ENCODE assay signal across 8 cellular contexts in the genomic region with DNA sequence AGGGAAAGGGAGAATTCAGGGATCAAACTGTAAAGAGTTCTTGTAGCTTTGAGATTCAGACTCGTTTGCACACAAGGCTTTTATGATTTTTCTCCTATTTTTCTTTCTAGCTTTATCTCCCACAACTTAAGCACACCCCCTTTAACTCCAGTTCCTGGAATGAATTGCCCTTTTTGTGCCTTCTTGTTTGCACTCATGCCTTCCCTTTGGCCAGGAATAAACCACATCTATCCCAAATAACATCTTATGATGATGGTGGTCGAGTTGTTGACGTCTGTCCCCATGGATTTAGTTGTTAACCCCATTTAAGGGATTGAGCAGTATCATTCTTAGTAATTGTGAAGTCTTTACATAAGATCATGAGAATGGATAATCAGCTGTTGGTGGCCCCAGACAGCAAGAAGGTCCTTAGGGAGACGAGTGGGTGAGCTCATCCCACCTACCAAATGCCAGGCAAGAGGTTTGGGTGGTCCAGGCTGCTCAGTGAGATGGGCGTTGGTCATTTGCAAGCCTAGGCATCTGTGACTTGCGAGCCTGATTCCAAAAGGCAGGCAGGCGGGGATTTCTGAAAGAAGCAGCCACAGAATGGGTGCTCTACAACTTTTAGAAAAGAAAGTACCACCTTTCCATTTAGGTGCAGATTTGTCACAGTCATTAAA. TPM values are rescaled to one million over a fixed set of nuclear protein-coding genes. Genes with fewer than 3 reads are reported as not detected.
DNase-seq lines count a peak whose midpoint lies in the region; ATAC-seq, FAIRE-seq and TF ChIP-seq lines count a peak whose summit lies in the region.

No MANE protein-coding gene starts in this region.

- intact Hi-C loops in kidney (cut with DNase I) = no loop called here

- FAIRE-seq in kidney (lab: Jason Lieb, UNC) = no peak

- peaks cover 40% of the 10 kb centered on the region for H3K4me1 Mint-ChIP-seq in T-helper 2 cell treated with Interferon-gamma antibody and Interleukin-4, amounts not matched to agents 5 μg/mL and 100 μg/mL, for 36 hours (ENCODE audit: low read depth)

- H3K4me3 ChIP-seq in kidney (ENCODE audit: low read length in 2 of 2) (peak overlapping the region; percentile 52 to 78), thoracic aorta (peak overlapping the region; percentile 94)

- H3K36me3 ChIP-seq in kidney (ENCODE audit: control insufficient read depth in 1 of 2, insufficient read depth in 2 of 2, low read length in 2 of 2) = peaks cover 3% of the 10 kb centered on the region in 2 donors
- no peaks in the 10 kb centered on the region for H3K36me3 ChIP-seq in thoracic aorta

- no peaks in the 10 kb centered on the region for H3K27me3 Mint-ChIP-seq in T-helper 2 cell treated with Interferon-gamma antibody and Interleukin-4, amounts not matched to agents 5 μg/mL and 100 μg/mL, for 36 hours (ENCODE audit: low read depth)

- H3K27ac ChIP-seq in kidney (ENCODE audit: low read depth in 2 of 2, low read length in 2 of 2) (peak overlapping the region in 1 of 2 donors; percentile 8), thoracic aorta (peak overlapping the region; percentile 97 to 99)

- H3K4me1 ChIP-seq in kidney (ENCODE audit: control insufficient read depth in 1 of 2, insufficient read depth in 1 of 2, low read depth in 1 of 2, low read length in 2 of 2) (peaks cover 14 to 20% of the 10 kb centered on the region in 2 donors), thoracic aorta (ENCODE audit: control insufficient read depth in 1 of 2, low read depth in 2 of 2) (peaks cover 25 to 50% of the 10 kb centered on the region in 2 donors)

- no peaks in the 10 kb centered on the region for H3K9me3 ChIP-seq in kidney (ENCODE audit: control insufficient read depth in 1 of 2, low read length in 2 of 2)
- H3K9me3 ChIP-seq in thoracic aorta = no peaks in the 10 kb centered on the region

- no peaks in the 10 kb centered on the region for H3K9me3 Mint-ChIP-seq in T-helper 2 cell treated with Interferon-gamma antibody and Interleukin-4, amounts not matched to agents 5 μg/mL and 100 μg/mL, for 36 hours
- no peaks in the 10 kb centered on the region for H3K9me3 Mint-ChIP-seq in activated naive CD4-positive, alpha-beta T cell treated with anti-CD3 and anti-CD28 coated beads, Interleukin-2, amount 50 U/mL, for 72 hours

- peak overlapping the region; percentile 83 for H3K4me3 Mint-ChIP-seq in T-helper 2 cell treated with Interferon-gamma antibody and Interleukin-4, amounts not matched to agents 5 μg/mL and 100 μg/mL, for 36 hours

- no peak overlapping the region for H3K27ac Mint-ChIP-seq in T-helper 2 cell treated with Interferon-gamma antibody and Interleukin-4, amounts not matched to agents 5 μg/mL and 100 μg/mL, for 36 hours
- peak overlapping the region; percentile 53 to 77 for H3K27ac Mint-ChIP-seq in activated naive CD4-positive, alpha-beta T cell treated with anti-CD3 and anti-CD28 coated beads, Interleukin-2, amount 50 U/mL, for 72 hours

- no peak for TF ChIP-seq CTCF in kidney (IDR thresholded peaks at IDR 0.05; ENCODE audit: borderline replicate concordance, extremely low read depth, insufficient read depth)
- TF ChIP-seq CTCF in thoracic aorta (IDR thresholded peaks at IDR 0.05) = no peak

- no peak for ATAC-seq in activated naive CD4-positive, alpha-beta T cell treated with anti-CD3 and anti-CD28 coated beads, Interleukin-2, amount 50 U/mL, for 72 hours
- no peak for ATAC-seq in thoracic aorta (ENCODE audit: insufficient number of reproducible peaks, low FRiP score, low read depth)

- peak overlapping the region; percentile 17 to 75 for H3K9ac ChIP-seq in kidney (ENCODE audit: low read length in 2 of 2)

- H3K27me3 ChIP-seq in thoracic aorta (replicated peaks; ENCODE audit: insufficient read depth) = no peaks in the 10 kb centered on the region

- H3K36me3 Mint-ChIP-seq in T-helper 2 cell treated with Interferon-gamma antibody and Interleukin-4, amounts not matched to agents 5 μg/mL and 100 μg/mL, for 36 hours (ENCODE audit: low read depth) = peaks cover 29% of the 10 kb centered on the region
- H3K36me3 Mint-ChIP-seq in activated naive CD4-positive, alpha-beta T cell treated with anti-CD3 and anti-CD28 coated beads, Interleukin-2, amount 50 U/mL, for 72 hours = peaks cover 28 to 35% of the 10 kb centered on the region in 2 donors

- no peak for DNase-seq in T-helper 2 cell treated with Interferon-gamma antibody and Interleukin-4, amounts not matched to agents 5 μg/mL and 100 μg/mL, for 36 hours (ENCODE audit: low spot score)
- DNase-seq in T-helper 2 cell (no peak), kidney (no peak), thoracic aorta (ENCODE audit: low spot score) (no peak), iPS-NIHi7 (ENCODE audit: extremely low spot score) (no peak), HCEC 1CT (no peak)
- DNase-seq in activated naive CD4-positive, alpha-beta T cell treated with anti-CD3 and anti-CD28 coated beads, Interleukin-2, amount 50 U/mL, for 72 hours (ENCODE audit: low spot score in 2 of 2) = no peak
- no peak for DNase-seq in stimulated activated CD4-positive, alpha-beta T cell treated with anti-CD3 and anti-CD28 coated beads, Interleukin-4, amount 100 ng/mL, for 4 hours

RNA-seq across cellular contexts. Expression of a gene that starts 2.3 kb away (rescaled TPM):
- 10 to 100 TPM; 25.7 to 43.5 TPM for total RNA-seq in activated naive CD4-positive, alpha-beta T cell treated with anti-CD3 and anti-CD28 coated beads, Interleukin-2, amount 50 U/mL, for 72 hours
- 38.0 TPM for total RNA-seq in kidney
- 46.3 TPM for polyA plus RNA-seq in kidney (ENCODE audit: insufficient read depth, low read depth, low replicate concordance)
- 10 to 100 TPM; 87.8 to 93.3 TPM for total RNA-seq in thoracic aorta

RNA-seq across cellular contexts. Expression of a gene that starts 16.7 kb away (rescaled TPM):
- total RNA-seq in activated naive CD4-positive, alpha-beta T cell treated with anti-CD3 and anti-CD28 coated beads, Interleukin-2, amount 50 U/mL, for 72 hours = under 1 TPM in 1 of 2 donors, not detected in 1; 0.33 TPM
- total RNA-seq in kidney = 1.3 TPM
- polyA plus RNA-seq in kidney (ENCODE audit: insufficient read depth, low read depth, low replicate concordance) = 1.1 TPM
- total RNA-seq in thoracic aorta = 1 to 10 TPM in 1 of 2 donors, under 1 TPM in 1; 0.68 to 2.0 TPM
